Comparison of ENCODE assay signal across 28 cellular contexts in the genomic region with DNA sequence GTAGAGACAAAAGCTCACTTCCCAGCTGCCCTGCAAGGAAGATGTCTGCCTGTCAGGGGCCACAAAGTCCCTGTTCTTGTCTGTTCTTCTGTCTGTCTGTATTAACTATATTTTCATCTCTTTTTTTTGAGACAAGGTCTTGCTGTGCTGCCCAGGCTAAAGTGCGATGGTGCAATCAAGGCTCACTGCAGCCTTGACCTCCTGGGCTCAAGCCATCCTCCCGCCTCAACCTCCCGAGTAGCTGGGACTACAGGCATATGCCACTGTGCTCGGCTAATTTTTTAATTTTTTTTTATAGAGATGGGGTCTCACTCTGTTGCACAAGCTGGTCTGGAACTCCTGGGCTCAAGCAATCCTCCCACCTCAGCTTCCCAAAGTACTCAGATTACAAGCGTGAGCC. TPM values are rescaled to one million over a fixed set of nuclear protein-coding genes. Genes with fewer than 3 reads are reported as not detected.
"Had no signal": no experiment of that assay in that cellular context is flagged by ENCODE, and none has a peak within 500 bp of the region (broad histone marks: within the 10 kb centered on the region; RNA-seq: fewer than 3 reads in every experiment).

No MANE protein-coding gene starts in this region.

- H3K27me3 ChIP-seq: colonic mucosa had no signal

- ATAC-seq: effector memory CD8-positive, alpha-beta T cell; esophagus mucosa; gastrocnemius medialis; heart right ventricle; left cardiac atrium; left ventricle myocardium superior; lower lobe of right lung had no signal

- H3K4me3 Mint-ChIP-seq: dendritic cell treated with granulocyte-macrophage colony-stimulating factor and Interleukin-4, amounts not matched to agents 40 ng/mL and 50 ng/mL, for 4 days; effector memory CD8-positive, alpha-beta T cell; endodermal cell; mesothelial cell of epicardium had no signal

- DNase-seq: colonic mucosa; cortex of kidney; effector CD8-positive, alpha-beta T cell; effector memory CD8-positive, alpha-beta T cell; endodermal cell; erythroblast; esophagus squamous epithelium; foreskin fibroblast; foreskin melanocyte; gastrocnemius medialis; glutamatergic neuron; head of caudate nucleus; heart right ventricle; hippocampal formation; left cardiac atrium; left lung; left ventricle myocardium superior; lower lobe of right lung; mesenchymal stem cell had no signal

- H3K4me3 ChIP-seq: colonic mucosa, esophagus squamous epithelium, gastrocnemius medialis, heart right ventricle, left lung, lower lobe of right lung had no signal

- H3K36me3 ChIP-seq: colonic mucosa, esophagus squamous epithelium, gastrocnemius medialis, heart right ventricle, left lung, lower lobe of right lung had no signal

- H3K4me1 ChIP-seq: colonic mucosa, gastrocnemius medialis had no signal

- H3K27ac ChIP-seq: colonic mucosa, epithelial cell of prostate, esophagus squamous epithelium, gastrocnemius medialis, heart right ventricle, left lung, lower lobe of right lung had no signal

- H3K36me3 Mint-ChIP-seq: mesothelial cell of epicardium had no signal

- H3K9me3 Mint-ChIP-seq: dendritic cell treated with granulocyte-macrophage colony-stimulating factor and Interleukin-4, amounts not matched to agents 40 ng/mL and 50 ng/mL, for 4 days; effector memory CD8-positive, alpha-beta T cell; endodermal cell; mesothelial cell of epicardium had no signal

- H3K9me3 ChIP-seq: colonic mucosa, esophagus squamous epithelium, gastrocnemius medialis, heart right ventricle, left lung, lower lobe of right lung had no signal

- H3K27ac Mint-ChIP-seq: dendritic cell treated with granulocyte-macrophage colony-stimulating factor and Interleukin-4, amounts not matched to agents 40 ng/mL and 50 ng/mL, for 4 days; effector memory CD8-positive, alpha-beta T cell; endodermal cell; mesothelial cell of epicardium had no signal

RNA-seq across cellular contexts. Expression of gene KLHDC7A, which starts 5.5 kb away (rescaled TPM):
- total RNA-seq: dermis microvascular lymphatic vessel endothelial cell, glomerular endothelial cell, left ventricle myocardium superior, lung microvascular endothelial cell, mononuclear cell had no signal
- polyA plus RNA-seq: heart right ventricle, keratinocyte had no signal
